ENCODE assay signal across 17 cellular contexts in genomic region chr3:46578973-46579755, GRCh38. TPM values are rescaled to one million over a fixed set of nuclear protein-coding genes. Genes with fewer than 3 reads are reported as not detected.
DNase-seq lines count a peak whose midpoint lies in the region; ATAC-seq and FAIRE-seq lines count a peak whose summit lies in the region.
"Had no signal": no experiment of that assay in that cellular context is flagged by ENCODE, and none has a peak within 500 bp of the region (broad histone marks: within the 10 kb centered on the region; RNA-seq: fewer than 3 reads in every experiment).

No MANE protein-coding gene starts in this region.

- peak; percentile 26 for FAIRE-seq in small intestine (lab: Jason Lieb, UNC)
- FAIRE-seq: endometrium had no signal

- no peak for ATAC-seq in GM21423 (IDR thresholded peaks at IDR 0.05; ENCODE audit: unreplicated experiment)
- ATAC-seq: left lung, Panc1, T-helper 17 cell had no signal

- H3K4me3 ChIP-seq in iPS DF 6.9 (ENCODE audit: low read length): peak overlapping the region; percentile 83
- H3K4me3 ChIP-seq in small intestine (ENCODE audit: low read depth in 1 of 2, low read length in 2 of 2): no peak overlapping the region
- H3K4me3 ChIP-seq: left lung, thoracic aorta had no signal

- no CpG with 5 or more reads among the region's 10 CpGs for WGBS in iPS DF 6.9 (ENCODE audit: insufficient coverage, insufficient read length)
- WGBS in small intestine, 3 donors: 18 to 53% (median 38%) methylated on average over 10 of the region's 10 CpGs

- H3K36me3 ChIP-seq in iPS DF 6.9 (ENCODE audit: control insufficient read depth, insufficient read depth, low read length) (peaks cover 32% of the 10 kb centered on the region), small intestine (ENCODE audit: control insufficient read depth in 2 of 2, insufficient read depth in 2 of 2, low read length in 2 of 2) (no peaks in the 10 kb centered on the region)
- H3K36me3 ChIP-seq: left lung, thoracic aorta had no signal

- H3K4me1 ChIP-seq in iPS DF 6.9 (ENCODE audit: control insufficient read depth, insufficient read depth, low read length) (peaks cover 3% of the 10 kb centered on the region; the same call in 1 of the 2 replicates), small intestine (ENCODE audit: control insufficient read depth in 2 of 2, insufficient read depth in 1 of 2, low read depth in 1 of 2, low read length in 1 of 2) (no peaks in the 10 kb centered on the region)

- peak; percentile 30 for DNase-seq in DMS53 (lab: John Stamatoyannopoulos, UW)
- no peak for DNase-seq in DMS53 treated with DMSO at 0.1 percent for 48 hours (lab: John Stamatoyannopoulos, UW; ENCODE audit: unreplicated experiment)
- DNase-seq in NCI-H345 (lab: John Stamatoyannopoulos, UW): peak; percentile 57
- no peak for DNase-seq in iPS DF 6.9 (ENCODE audit: low read depth, low spot score)
- DNase-seq in small intestine: peak; percentile 70
- DNase-seq in central memory CD4-positive, alpha-beta T cell: no peak
- no peak for DNase-seq in NCI-H446 treated with DMSO at 0.1 percent for 48 hours (lab: John Stamatoyannopoulos, UW)
- DNase-seq: activated CD4-positive, alpha-beta memory T cell treated with anti-CD3 and anti-CD28 coated beads, Interleukin-2, amount 10 ng/mL, durations not matched to agents 7 days and 5 days; activated gamma-delta T cell treated with Interleukin-2 at 50 U/mL for 16 hours; KG1; left lung; T-helper 17 cell had no signal

- H3K27me3 ChIP-seq in iPS DF 6.9 (ENCODE audit: control insufficient read depth, insufficient read depth, low read length) (no peaks in the 10 kb centered on the region), small intestine (ENCODE audit: control insufficient read depth in 2 of 2, insufficient read depth in 2 of 2, low read length in 2 of 2) (no peaks in the 10 kb centered on the region)

- no peaks in the 10 kb centered on the region for H3K9me3 ChIP-seq in iPS DF 6.9 (ENCODE audit: control insufficient read depth, insufficient read depth, low read length)
- H3K9me3 ChIP-seq in small intestine (ENCODE audit: control insufficient read depth, low read depth): no peaks in the 10 kb centered on the region
- H3K9me3 ChIP-seq: left lung, thoracic aorta had no signal

- H3K27ac ChIP-seq in iPS DF 6.9 (ENCODE audit: low read length): peak overlapping the region; percentile 68
- peak overlapping the region in 1 of 2 donors; percentile 41 for H3K27ac ChIP-seq in small intestine (ENCODE audit: low read depth in 1 of 2, low read length in 1 of 2)
- H3K27ac ChIP-seq: 22Rv1, left lung, thoracic aorta had no signal

RNA-seq across cellular contexts. Expression of gene LRRC2, which starts 13.1 kb away (rescaled TPM):
- polyA plus RNA-seq in small intestine: under 1 TPM in 2 of 3 donors, not detected in 1; 0.22 to 0.66 TPM

RNA-seq across cellular contexts. Expression of gene FAM240A, which starts 33.2 kb away (rescaled TPM):
- not detected for polyA plus RNA-seq in small intestine

Comparison
In these comparisons a context has a peak if more than half of its experiments do, and no peak if none do; other contexts are left out.
1. DNase-seq: peak in DMS53 (single experiment), NCI-H345 (single experiment) and small intestine (single experiment); none in DMS53 treated with DMSO at 0.1 percent for 48 hours (single experiment), iPS DF 6.9 (single experiment), central memory CD4-positive, alpha-beta T cell (single experiment) and NCI-H446 treated with DMSO at 0.1 percent for 48 hours (single experiment).